Comparison of ENCODE assay signal across 19 cellular contexts in the genomic region with DNA sequence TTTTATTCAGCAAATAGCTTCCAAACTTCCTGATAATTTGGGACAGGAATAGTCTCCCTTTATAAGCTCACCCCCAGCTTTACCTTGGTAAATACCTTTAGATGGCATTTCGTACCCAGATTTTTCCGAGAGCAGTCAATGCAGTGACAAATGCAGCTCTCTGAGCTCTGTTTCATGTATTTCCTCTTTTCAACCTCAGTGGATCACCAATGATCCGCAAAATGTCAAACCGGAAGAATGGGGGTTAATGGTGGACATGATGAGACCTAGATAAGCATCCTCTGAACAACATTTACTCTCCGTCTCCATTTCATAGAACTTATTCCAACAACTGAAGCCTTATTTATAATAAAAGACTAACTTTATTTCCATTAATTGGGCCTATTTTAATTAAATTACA.
"Had no signal": no experiment of that assay in that cellular context is flagged by ENCODE, and none has a peak within 500 bp of the region (broad histone marks: within the 10 kb centered on the region; RNA-seq: fewer than 3 reads in every experiment).

No MANE protein-coding gene starts in this region.

- H3K27ac ChIP-seq: body of pancreas, esophagus squamous epithelium, heart right ventricle, right atrium auricular region, tibial nerve, uterus had no signal

- H3K4me1 ChIP-seq: body of pancreas, esophagus squamous epithelium, right atrium auricular region, uterus had no signal

- DNase-seq: activated CD4-positive, alpha-beta memory T cell treated with anti-CD3 and anti-CD28 coated beads, Interleukin-2, amount 10 ng/mL, durations not matched to agents 7 days and 5 days; activated CD4-positive, alpha-beta T cell treated with anti-CD3 and anti-CD28 coated beads for 36 hours; activated CD8-positive, alpha-beta memory T cell treated with anti-CD3 and anti-CD28 coated beads, Interleukin-2, amount 10 ng/mL, durations not matched to agents 7 days and 5 days; activated naive CD4-positive, alpha-beta T cell; activated naive CD8-positive, alpha-beta T cell treated with anti-CD3 and anti-CD28 coated beads for 36 hours; body of pancreas; dermis blood vessel endothelial cell; effector memory CD8-positive, alpha-beta T cell; esophagus squamous epithelium; heart right ventricle; immature natural killer cell; kidney glomerular epithelial cell; left ventricle myocardium superior; stimulated activated CD4-positive, alpha-beta T cell treated with anti-CD3 and anti-CD28 coated beads, Interleukin-12 subunit alpha, Interleukin-12 subunit beta, amount 100 ng/mL, for 4 hours; stimulated activated naive CD8-positive, alpha-beta T cell treated with anti-CD3 and anti-CD28 coated beads, Interleukin-15, Interleukin-2, amounts not matched to agents 100 U/mL and 50 U/mL, for 24 hours; uterus had no signal

- H3K9me3 ChIP-seq: body of pancreas, esophagus squamous epithelium, heart right ventricle, right atrium auricular region, tibial nerve, uterus had no signal

- ATAC-seq: activated CD4-positive, alpha-beta T cell treated with anti-CD3 and anti-CD28 coated beads for 36 hours; activated CD8-positive, alpha-beta memory T cell treated with anti-CD3 and anti-CD28 coated beads, Interleukin-2, amount 10 ng/mL, durations not matched to agents 7 days and 5 days; body of pancreas; effector memory CD8-positive, alpha-beta T cell; heart right ventricle; left ventricle myocardium superior; stimulated activated naive CD8-positive, alpha-beta T cell treated with anti-CD3 and anti-CD28 coated beads, Interleukin-15, Interleukin-2, amounts not matched to agents 100 U/mL and 50 U/mL, for 24 hours; WTC11 had no signal

- H3K27me3 ChIP-seq: body of pancreas, esophagus squamous epithelium, heart right ventricle, right atrium auricular region, tibial nerve, uterus had no signal

- H3K36me3 ChIP-seq: esophagus squamous epithelium, heart right ventricle, right atrium auricular region, tibial nerve, uterus had no signal

- H3K4me3 ChIP-seq: body of pancreas, esophagus squamous epithelium, heart right ventricle, right atrium auricular region, tibial nerve, uterus had no signal
